Comparison of ENCODE assay signal across 21 cellular contexts in the genomic region with DNA sequence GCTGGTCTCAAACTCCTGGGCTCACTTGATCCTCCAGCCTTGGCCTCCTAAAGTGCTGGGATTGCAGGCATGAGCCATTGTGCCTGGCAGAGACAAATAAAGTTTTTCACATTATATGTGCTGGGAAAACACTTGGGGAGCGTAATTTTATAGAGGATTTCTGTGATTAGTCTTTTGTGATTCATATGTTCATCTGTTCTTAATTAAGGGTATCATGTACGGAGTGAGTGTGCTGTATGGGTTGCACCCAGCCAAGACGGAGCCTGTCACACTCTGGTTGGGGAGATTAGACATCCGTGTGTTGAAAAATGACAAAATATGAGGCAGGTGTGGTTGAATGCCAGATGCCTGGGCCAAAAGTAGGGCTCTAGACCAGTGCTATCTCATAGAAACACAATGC. TPM values are rescaled to one million over a fixed set of nuclear protein-coding genes. Genes with fewer than 3 reads are reported as not detected.
DNase-seq lines count a peak whose midpoint lies in the region; ATAC-seq and TF ChIP-seq lines count a peak whose summit lies in the region.
"Had no signal": no experiment of that assay in that cellular context is flagged by ENCODE, and none has a peak within 500 bp of the region (broad histone marks: within the 10 kb centered on the region; RNA-seq: fewer than 3 reads in every experiment).

No MANE protein-coding gene starts in this region.

- no peak overlapping the region for H3K9ac ChIP-seq in adipocyte (ENCODE audit: low read length)
- H3K9ac ChIP-seq: BLaER1 treated with 17β-estradiol and CSF1 and Interleukin-3, amounts not matched to agents 10 nM and 100 nM had no signal

- no peaks in the 10 kb centered on the region for H3K36me3 ChIP-seq in adipocyte (ENCODE audit: control insufficient read depth, insufficient read depth, low read length, severe bottlenecking)
- H3K36me3 ChIP-seq: SJCRH30 had no signal

- ATAC-seq in HG03354 (IDR thresholded peaks at IDR 0.05; ENCODE audit: poor library complexity, severe bottlenecking, unreplicated experiment): no peak

- TF ChIP-seq CTCF in AG09309 (IDR thresholded peaks at IDR 0.05; ENCODE audit: control insufficient read depth, insufficient read depth, low read depth, low read length, missing control alignments) (no peak), fibroblast of the aortic adventitia (IDR thresholded peaks at IDR 0.05; ENCODE audit: insufficient read depth, low read length) (no peak)

- no peaks in the 10 kb centered on the region for H3K27me3 ChIP-seq in adipocyte (replicated peaks; ENCODE audit: control insufficient read depth, insufficient read depth, low read length)
- H3K27me3 ChIP-seq: BLaER1 treated with 17β-estradiol and CSF1 and Interleukin-3, amounts not matched to agents 10 nM and 100 nM; SJCRH30 had no signal

- no peak overlapping the region for H3K4me3 ChIP-seq in AG09309 (ENCODE audit: control insufficient read depth, low read depth, low read length)
- H3K4me3 ChIP-seq in adipocyte (ENCODE audit: low read length): no peak overlapping the region
- H3K4me3 ChIP-seq in fibroblast of the aortic adventitia (ENCODE audit: low read depth, low read length): no peak overlapping the region
- H3K4me3 ChIP-seq: BLaER1 treated with 17β-estradiol and CSF1 and Interleukin-3, amounts not matched to agents 10 nM and 100 nM; SJCRH30 had no signal

- DNase-seq in AG09309 (ENCODE audit: low read depth) (peak; percentile 32), HCEC 1CT (peak; percentile 48), adipocyte (ENCODE audit: low read depth) (peak; percentile 57), fibroblast of the aortic adventitia (ENCODE audit: low read depth) (peak; percentile 21), SIG-M5 treated with dmso at 0.1 percent for 504 hours (lab: John Stamatoyannopoulos, UW; ENCODE audit: unreplicated experiment) (no peak), NCI-H128 (lab: John Stamatoyannopoulos, UW; ENCODE audit: unreplicated experiment) (no peak)
- DNase-seq: Caco-2; CD4-positive, alpha-beta memory T cell; DMS 273 treated with DMSO at 0.1 percent for 48 hours; DND-41; KBM-7; MM.1S; NCI-H1048; NCI-H1436; NCI-H1930; NCI-H2227 treated with DMSO at 0.1 percent for 48 hours; NCI-H510A; NCI-H748 treated with DMSO at 0.1 percent for 48 hours; SJCRH30 had no signal

- no peaks in the 10 kb centered on the region for H3K4me1 ChIP-seq in adipocyte (ENCODE audit: control insufficient read depth, insufficient read depth, low read length)
- H3K4me1 ChIP-seq: Caco-2, SJCRH30 had no signal

- no peaks in the 10 kb centered on the region for H3K9me3 ChIP-seq in adipocyte (ENCODE audit: control insufficient read depth, low read length)
- H3K9me3 ChIP-seq: Caco-2, SJCRH30 had no signal

RNA-seq across cellular contexts. Expression of gene ADRB1, which starts 10.3 kb away (rescaled TPM):
- not detected in 2 replicates for total RNA-seq in fibroblast of the aortic adventitia (ENCODE audit: low replicate concordance)
- total RNA-seq: CD4-positive, alpha-beta memory T cell had no signal

Comparison
In these comparisons a context has a peak if more than half of its experiments do, and no peak if none do; other contexts are left out.
1. DNase-seq: peak in AG09309 (single experiment), HCEC 1CT (single experiment), adipocyte (single experiment) and fibroblast of the aortic adventitia (single experiment); none in SIG-M5 treated with dmso at 0.1 percent for 504 hours (single experiment) and NCI-H128 (single experiment).